In genomic region chr16:85010446-85010930, GRCh38 we compare ENCODE assay signal across 7 cellular contexts. TPM values are rescaled to one million over a fixed set of nuclear protein-coding genes. Genes with fewer than 3 reads are reported as not detected.
DNase-seq lines count a peak whose midpoint lies in the region; ATAC-seq and TF ChIP-seq lines count a peak whose summit lies in the region.

No MANE protein-coding gene starts in this region.

- no peaks in the 10 kb centered on the region for H3K9me3 ChIP-seq in HCT116 (ENCODE audit: control insufficient read depth in 1 of 2, insufficient read depth in 1 of 2, low read depth in 1 of 2, low read length in 2 of 2)
- H3K9me3 ChIP-seq in SU-DHL-6 (ENCODE audit: insufficient read depth, low read length): no peaks in the 10 kb centered on the region
- no peaks in the 10 kb centered on the region for H3K9me3 ChIP-seq in right cardiac atrium (ENCODE audit: control insufficient read depth, low read length)

- peaks cover 9% of the 10 kb centered on the region for H3K27me3 Mint-ChIP-seq in stimulated activated memory B cell treated with anti-CD40 and anti-IgM and Interleukin-4, amounts not matched to agents 10 μg/mL and 1 μg/mL and 100 μg/mL, for 72 hours

- H3K36me3 Mint-ChIP-seq in stimulated activated memory B cell treated with anti-CD40 and anti-IgM and Interleukin-4, amounts not matched to agents 10 μg/mL and 1 μg/mL and 100 μg/mL, for 72 hours: peaks cover 12% of the 10 kb centered on the region

- H3K27ac ChIP-seq in HCT116 (ENCODE audit: low read depth, low read length) (peak overlapping the region; percentile 93), SU-DHL-6 (ENCODE audit: low read depth, low read length) (peak overlapping the region; percentile 27), right cardiac atrium (ENCODE audit: low read length) (peak overlapping the region; percentile 87)

- H3K9ac ChIP-seq in HCT116 (ENCODE audit: low read length): peak overlapping the region; percentile 85
- H3K9ac ChIP-seq in SU-DHL-6 (ENCODE audit: low read length): peak overlapping the region; percentile 83

- TF ChIP-seq CTCF in HCT116 (IDR thresholded peaks at IDR 0.05 in 2 of 3, conservative IDR thresholded peaks at IDR 0.05 in 1 of 3; ENCODE audit: borderline replicate concordance in 1 of 3, insufficient read depth in 1 of 3, low read depth in 2 of 3, low read length in 2 of 3) (no peak), SU-DHL-6 (IDR thresholded peaks at IDR 0.05; ENCODE audit: insufficient read depth, low read length, poor library complexity, severe bottlenecking) (no peak)

- H2AFZ ChIP-seq in HCT116 (ENCODE audit: low read depth, low read length, poor library complexity, severe bottlenecking) (no peak overlapping the region), SU-DHL-6 (ENCODE audit: low read depth, low read length, severe bottlenecking) (peak overlapping the region; percentile 73)

- no peaks in the 10 kb centered on the region for H3K27me3 ChIP-seq in HCT116 (ENCODE audit: insufficient read depth, low read length)
- H3K27me3 ChIP-seq in SU-DHL-6 (ENCODE audit: low read length): no peaks in the 10 kb centered on the region
- no peaks in the 10 kb centered on the region for H3K27me3 ChIP-seq in right cardiac atrium (ENCODE audit: control insufficient read depth, insufficient read depth)

- H3K4me1 ChIP-seq in HCT116 (ENCODE audit: control insufficient read depth in 1 of 2, insufficient read depth in 2 of 2, low read length in 2 of 2) (peaks cover 9 to 14% of the 10 kb centered on the region in 2 experiments; a peak in 3 of 4 replicates), right cardiac atrium (ENCODE audit: control insufficient read depth, insufficient read depth, low read length) (peaks cover 5% of the 10 kb centered on the region)

- BruUV-seq in HCT116 (replicated peaks; lab: Mats Ljungman, UMichigan): no TSS peak

- peaks cover 49% of the 10 kb centered on the region for H3K4me1 Mint-ChIP-seq in stimulated activated memory B cell treated with anti-CD40 and anti-IgM and Interleukin-4, amounts not matched to agents 10 μg/mL and 1 μg/mL and 100 μg/mL, for 72 hours

- no peak for TF ChIP-seq RAD21 in HCT116 (IDR thresholded peaks at IDR 0.05; ENCODE audit: low read depth)

- 29% methylated on average over 9 of the region's 9 CpGs for WGBS in right cardiac atrium

- DNase-seq in HCT116 (ENCODE audit: low read depth, low spot score): no peak
- no peak for DNase-seq in right cardiac atrium
- no peak for DNase-seq in RPMI8226
- no peak for DNase-seq in stimulated activated naive CD4-positive, alpha-beta T cell (lab: John Stamatoyannopoulos, UW)
- no peak for DNase-seq in HuH-7.5 (ENCODE audit: low spot score)

- POLR2A ChIA-PET in HCT116 (lab: Charles Lee): interaction anchor here (0.7 to 3.2 kb wide), 3 partner anchors 9 to 23 kb away, joined by 3 to 17 read pairs (median 3); partner anchors contain the start of gene KIAA0513

- RAD21 ChIA-PET in HCT116 (lab: Charles Lee; ENCODE audit: low non-redundant PET in 1 of 2, low total read pairs in 2 of 2, uncharacterized antibody in 2 of 2, unreplicated experiment in 2 of 2): no interaction called here

- H3K9me2 ChIP-seq in HCT116 (ENCODE audit: insufficient read depth): no peaks in the 10 kb centered on the region
- H3K9me2 ChIP-seq in SU-DHL-6 (replicated peaks; ENCODE audit: insufficient read depth, low read length): no peaks in the 10 kb centered on the region

- no peaks in the 10 kb centered on the region for H3K9me3 Mint-ChIP-seq in stimulated activated memory B cell treated with anti-CD40 and anti-IgM and Interleukin-4, amounts not matched to agents 10 μg/mL and 1 μg/mL and 100 μg/mL, for 72 hours

- ATAC-seq in HCT116: no peak
- no peak for ATAC-seq in right cardiac atrium
- no peak for ATAC-seq in stimulated activated memory B cell treated with anti-CD40 and anti-IgM and Interleukin-4, amounts not matched to agents 10 μg/mL and 1 μg/mL and 100 μg/mL, for 72 hours

- intact Hi-C loops in HCT116 (cut with micrococcal nuclease): loop anchor here (2.0 kb wide), 1 partner anchor 76 kb away; no protein-coding TSS in a partner anchor
- intact Hi-C loops in right cardiac atrium (cut with DNase I): no loop called here

- peak overlapping the region; percentile 92 for H3K4me3 Mint-ChIP-seq in stimulated activated memory B cell treated with anti-CD40 and anti-IgM and Interleukin-4, amounts not matched to agents 10 μg/mL and 1 μg/mL and 100 μg/mL, for 72 hours

- H3K4me3 ChIP-seq in HCT116 (replicated peaks in 1 of 2; ENCODE audit: low read depth in 1 of 2, low read length in 2 of 2) (peak overlapping the region; percentile 65 to 78), SU-DHL-6 (ENCODE audit: insufficient read depth, low read length, poor library complexity, severe bottlenecking) (peak overlapping the region; percentile 85), right cardiac atrium (ENCODE audit: low read length) (peak overlapping the region; percentile 98)

- no peak for TF ChIP-seq POLR2A in HCT116 (IDR thresholded peaks at IDR 0.05; ENCODE audit: borderline replicate concordance, extremely low read depth, insufficient read depth, insufficient read length)

- CTCF ChIA-PET in HCT116 (lab: Charles Lee): interaction anchor here (0.9 kb wide), 1 partner anchor 105 kb away, joined by 3 read pairs; no protein-coding TSS in a partner anchor

- H4K20me1 ChIP-seq in HCT116 (ENCODE audit: insufficient read depth) (peaks cover 4% of the 10 kb centered on the region; the same call in 1 of the 2 replicates), SU-DHL-6 (ENCODE audit: low read depth, low read length) (no peaks in the 10 kb centered on the region)

- H3K36me3 ChIP-seq in HCT116 (ENCODE audit: control insufficient read depth in 1 of 2, insufficient read depth in 2 of 2, low read length in 2 of 2) (no peaks in the 10 kb centered on the region), SU-DHL-6 (ENCODE audit: low read length) (no peaks in the 10 kb centered on the region)

- peaks cover 55% of the 10 kb centered on the region for H3K79me2 ChIP-seq in HCT116 (ENCODE audit: insufficient read depth, low read length)
- peaks cover 50% of the 10 kb centered on the region for H3K79me2 ChIP-seq in SU-DHL-6 (ENCODE audit: insufficient read depth, low read length)

- H3K4me2 ChIP-seq in HCT116 (ENCODE audit: low read length): peak overlapping the region; percentile 92
- H3K4me2 ChIP-seq in SU-DHL-6 (ENCODE audit: low read depth, low read length, poor library complexity, severe bottlenecking): peak overlapping the region; percentile 81

- peak overlapping the region; percentile 95 for H3K27ac Mint-ChIP-seq in stimulated activated memory B cell treated with anti-CD40 and anti-IgM and Interleukin-4, amounts not matched to agents 10 μg/mL and 1 μg/mL and 100 μg/mL, for 72 hours

- no peaks in the 10 kb centered on the region for H3F3A ChIP-seq in SU-DHL-6 (ENCODE audit: insufficient read depth)

TF ChIP-seq in HCT116, 20 proteins besides CTCF, POLR2A, EP300 and RAD21:
- TF ChIP-seq ZNF274 (IDR thresholded peaks at IDR 0.05; ENCODE audit: low read depth, low read length): no peak
- no peak for TF ChIP-seq EZH2 (IDR thresholded peaks at IDR 0.05)
- TF ChIP-seq CEBPB (IDR thresholded peaks at IDR 0.05; ENCODE audit: low read depth): no peak
- TF ChIP-seq EGR1 (IDR thresholded peaks at IDR 0.05; ENCODE audit: low read depth): no peak
- TF ChIP-seq ATF3 (IDR thresholded peaks at IDR 0.05): no peak
- TF ChIP-seq JUND (IDR thresholded peaks at IDR 0.05): no peak
- no peak for TF ChIP-seq YY1 (IDR thresholded peaks at IDR 0.05; ENCODE audit: extremely low read depth, insufficient replicate concordance, low read depth, low read length)
- no peak for TF ChIP-seq SP1 (IDR thresholded peaks at IDR 0.05; ENCODE audit: low read depth)
- no peak for TF ChIP-seq MAX (IDR thresholded peaks at IDR 0.05)
- TF ChIP-seq ZBTB33 (IDR thresholded peaks at IDR 0.05; ENCODE audit: extremely low read depth, insufficient replicate concordance, low read length): no peak
- no peak for TF ChIP-seq POLR2AphosphoS5 (IDR thresholded peaks at IDR 0.05; ENCODE audit: low read depth, low read length)
- no peak for TF ChIP-seq SIN3A (IDR thresholded peaks at IDR 0.05; ENCODE audit: low read depth)
- no peak for TF ChIP-seq FOSL1 (IDR thresholded peaks at IDR 0.05; ENCODE audit: low read depth)
- TF ChIP-seq ELF1 (IDR thresholded peaks at IDR 0.05; ENCODE audit: borderline replicate concordance, low read depth): no peak
- TF ChIP-seq TCF7L2 (IDR thresholded peaks at IDR 0.05; ENCODE audit: borderline replicate concordance, extremely low read depth, insufficient read depth, insufficient read length): no peak
- no peak for TF ChIP-seq CBX3 (IDR thresholded peaks at IDR 0.05; ENCODE audit: low read depth)

RNA-seq across cellular contexts. Expression of gene ZDHHC7, which starts 0.8 kb away (rescaled TPM):
- 39.9 TPM for total RNA-seq in HCT116 (2021; ENCODE audit: unreplicated experiment)
- polyA plus RNA-seq in HCT116 (2012): 24.0 and 24.9 TPM in 2 replicates
- total RNA-seq in right cardiac atrium: 10 to 100 TPM; 33.1 to 39.2 (median 36.8) TPM
- 19.4 TPM for polyA plus RNA-seq in right cardiac atrium

RNA-seq across cellular contexts. Expression of gene KIAA0513, which starts 17.1 kb away (rescaled TPM):
- total RNA-seq in HCT116 (2021; ENCODE audit: unreplicated experiment): 6.6 TPM
- polyA plus RNA-seq in HCT116 (2012): 4.4 and 4.9 TPM in 2 replicates
- total RNA-seq in right cardiac atrium: 10 to 100 TPM; 10.9 to 13.5 (median 12.6) TPM
- polyA plus RNA-seq in right cardiac atrium: 6.7 TPM

Comparison
In these comparisons a context has a peak if more than half of its experiments do, and no peak if none do; other contexts are left out.
1. H3K27ac ChIP-seq: peak in every context shown above with its lines; median percentile 93 in HCT116; 87 in right cardiac atrium; 27 in SU-DHL-6.